16 cellular contexts compared by ENCODE assay signal in genomic region chr14:36857136-36857535, GRCh38.
DNase-seq lines count a peak whose midpoint lies in the region; ATAC-seq and TF ChIP-seq lines count a peak whose summit lies in the region.
"Had no signal": no experiment of that assay in that cellular context is flagged by ENCODE, and none has a peak within 500 bp of the region (broad histone marks: within the 10 kb centered on the region; RNA-seq: fewer than 3 reads in every experiment).

No MANE protein-coding gene starts in this region.

- intact Hi-C loops in mucosa of descending colon (cut with DNase I, micrococcal nuclease) = no loop called here

- ATAC-seq in GM18861 (IDR thresholded peaks at IDR 0.05; ENCODE audit: unreplicated experiment) (no peak), mucosa of descending colon (no peak)
- ATAC-seq: activated CD8-positive, alpha-beta memory T cell treated with anti-CD3 and anti-CD28 coated beads, Interleukin-2, amount 10 ng/mL, durations not matched to agents 7 days and 5 days; K562 had no signal

- H3K27me3 ChIP-seq in H7 (ENCODE audit: control insufficient read depth, insufficient read depth, low read length) = no peaks in the 10 kb centered on the region
- H3K27me3 ChIP-seq: neutrophil had no signal

- TF ChIP-seq CTCF in mucosa of descending colon (IDR thresholded peaks at IDR 0.05) = no peak

- peaks cover 16% of the 10 kb centered on the region for H3K4me1 ChIP-seq in mucosa of descending colon (ENCODE audit: low read depth)

- H3K4me3 ChIP-seq in H7 (ENCODE audit: insufficient read depth, low read depth, low read length) = no peak overlapping the region
- no peak overlapping the region for H3K4me3 ChIP-seq in mucosa of descending colon
- H3K4me3 ChIP-seq: K562 had no signal

- H3K9me3 ChIP-seq in mucosa of descending colon = no peaks in the 10 kb centered on the region
- H3K9me3 ChIP-seq: neutrophil had no signal

- no peaks in the 10 kb centered on the region for H3K36me3 ChIP-seq in H7 (replicated peaks; ENCODE audit: control insufficient read depth, insufficient read depth, low read length)
- no peaks in the 10 kb centered on the region for H3K36me3 ChIP-seq in mucosa of descending colon (ENCODE audit: low read depth)
- H3K36me3 ChIP-seq: neutrophil had no signal

- DNase-seq in H7 (peak; percentile 10), NCI-H2029 treated with DMSO at 0.1 percent for 48 hours (lab: John Stamatoyannopoulos, UW) (peak; percentile 74), NCI-H510A treated with DMSO at 0.1 percent for 48 hours (lab: John Stamatoyannopoulos, UW) (peak; percentile 87), left kidney (ENCODE audit: low read depth, low spot score) (peak; percentile 31), activated T-cell treated with anti-CD3 and anti-CD28 coated beads for 4 hours (no peak), mucosa of descending colon (no peak)
- DNase-seq: activated CD4-positive, alpha-beta T cell treated with anti-CD3 and anti-CD28 coated beads for 48 hours; activated CD8-positive, alpha-beta memory T cell treated with anti-CD3 and anti-CD28 coated beads, Interleukin-2, amount 10 ng/mL, durations not matched to agents 7 days and 5 days; CD4-positive, CD25-positive, alpha-beta regulatory T cell; cerebellar nuclear complex; DND-41; NCI-H524; stimulated activated naive CD4-positive, alpha-beta T cell had no signal

Comparison
In these comparisons a context has a peak if more than half of its experiments do, and no peak if none do; other contexts are left out.
1. DNase-seq: peak in H7 (single experiment), NCI-H2029 treated with DMSO at 0.1 percent for 48 hours (single experiment), NCI-H510A treated with DMSO at 0.1 percent for 48 hours (single experiment) and left kidney (single experiment); none in activated T-cell treated with anti-CD3 and anti-CD28 coated beads for 4 hours (single experiment) and mucosa of descending colon (0 of 3).